ENCODE assay signal across 25 cellular contexts in the genomic region with DNA sequence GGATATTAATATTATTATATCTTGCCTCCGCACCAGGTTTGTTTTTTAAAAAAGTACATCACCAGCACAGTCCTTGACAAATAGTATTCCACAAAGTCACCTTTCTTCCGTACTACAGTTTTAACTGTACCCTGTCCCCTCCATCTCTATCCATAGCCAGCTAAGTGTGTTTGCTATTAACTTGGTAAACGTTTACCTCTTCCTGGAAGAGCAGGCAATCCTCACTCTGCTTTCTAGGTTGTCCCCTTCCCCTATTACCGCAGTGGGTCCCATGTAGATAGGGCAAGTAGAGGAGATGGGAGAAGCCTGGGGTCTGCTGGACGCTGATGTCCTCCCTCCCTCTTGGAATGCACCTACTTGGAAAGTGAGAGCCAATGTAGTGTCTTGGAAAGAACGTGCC.
DNase-seq lines count a peak whose midpoint lies in the region; ATAC-seq, FAIRE-seq and TF ChIP-seq lines count a peak whose summit lies in the region.
"Had no signal": no experiment of that assay in that cellular context is flagged by ENCODE, and none has a peak within 500 bp of the region (broad histone marks: within the 10 kb centered on the region; RNA-seq: fewer than 3 reads in every experiment).

No MANE protein-coding gene starts in this region.

- H4K8ac ChIP-seq in H1 (ENCODE audit: extremely low read depth, insufficient read depth, low read length): no peak overlapping the region

- H3K56ac ChIP-seq in H1 (replicated peaks; ENCODE audit: insufficient read length, low read depth, low read length): no peak overlapping the region

- no peak overlapping the region for H4K5ac ChIP-seq in H1 (ENCODE audit: insufficient read length, low read depth, low read length)

- no peaks in the 10 kb centered on the region for H3K9me3 ChIP-seq in H1 (ENCODE audit: insufficient read depth in 2 of 2, low read depth in 1 of 2, low read length in 1 of 2)
- H3K9me3 ChIP-seq in thyroid gland: no peaks in the 10 kb centered on the region
- H3K9me3 ChIP-seq: MG63, SK-N-SH had no signal

- H3K27me3 ChIP-seq in H7 (ENCODE audit: control insufficient read depth, insufficient read depth, low read length): peaks cover 48% of the 10 kb centered on the region
- H3K27me3 ChIP-seq in H1 (replicated peaks in 1 of 4; ENCODE audit: control insufficient read depth in 3 of 4, extremely low read depth in 1 of 4, insufficient read depth in 3 of 4, low read length in 3 of 4): peaks cover 36 to 75% (median 63%) of the 10 kb centered on the region in 4 experiments
- H3K27me3 ChIP-seq in thyroid gland: no peaks in the 10 kb centered on the region
- H3K27me3 ChIP-seq: MG63 had no signal

- peak overlapping the region; percentile 92 to 94; a peak in 3 of 4 replicates for H3K4me2 ChIP-seq in H1 (ENCODE audit: insufficient read depth in 1 of 2, low read depth in 2 of 2, low read length in 2 of 2)
- H3K4me2 ChIP-seq: SK-N-SH had no signal

- no peak overlapping the region for H2BK5ac ChIP-seq in H1 (ENCODE audit: low read depth, low read length)

- H3K36me3 ChIP-seq in H7 (replicated peaks; ENCODE audit: control insufficient read depth, insufficient read depth, low read length) (no peaks in the 10 kb centered on the region), H1 (ENCODE audit: control insufficient read depth in 2 of 4, insufficient read depth in 4 of 4, low read length in 3 of 4) (no peaks in the 10 kb centered on the region), thyroid gland (no peaks in the 10 kb centered on the region)
- H3K36me3 ChIP-seq: MG63 had no signal

- no peaks in the 10 kb centered on the region for H3K9me3 Mint-ChIP-seq in type B pancreatic cell
- H3K9me3 Mint-ChIP-seq in activated CD8-positive, alpha-beta memory T cell treated with anti-CD3 and anti-CD28 coated beads, Interleukin-2, amount 10 ng/mL, durations not matched to agents 7 days and 5 days (ENCODE audit: low read depth): no peaks in the 10 kb centered on the region
- H3K9me3 Mint-ChIP-seq: CD4-positive, alpha-beta T cell had no signal

- H3K27me3 Mint-ChIP-seq in type B pancreatic cell: peaks cover 69% of the 10 kb centered on the region
- H3K27me3 Mint-ChIP-seq in activated CD8-positive, alpha-beta memory T cell treated with anti-CD3 and anti-CD28 coated beads, Interleukin-2, amount 10 ng/mL, durations not matched to agents 7 days and 5 days: peaks cover 55% of the 10 kb centered on the region

- no peak for TF ChIP-seq CTCF in H1 (IDR thresholded peaks at IDR 0.05; ENCODE audit: control extremely low read depth in 1 of 3, insufficient read depth in 1 of 3, low read depth in 1 of 3, low read length in 3 of 3)
- no peak for TF ChIP-seq CTCF in type B pancreatic cell (conservative IDR thresholded peaks at IDR 0.05)
- TF ChIP-seq CTCF in thyroid gland (IDR thresholded peaks at IDR 0.05): no peak

- H3K23me2 ChIP-seq in H1 (ENCODE audit: low read depth, low read length): peaks cover 7% of the 10 kb centered on the region; the same call in 1 of the 2 replicates

- no peak overlapping the region for H3K27ac Mint-ChIP-seq in type B pancreatic cell
- H3K27ac Mint-ChIP-seq in activated CD8-positive, alpha-beta memory T cell treated with anti-CD3 and anti-CD28 coated beads, Interleukin-2, amount 10 ng/mL, durations not matched to agents 7 days and 5 days: no peak overlapping the region
- H3K27ac Mint-ChIP-seq: CD4-positive, alpha-beta T cell had no signal

- H3K9ac ChIP-seq in H1 (replicated peaks in 1 of 4; ENCODE audit: extremely low read depth in 1 of 4, low read depth in 3 of 4, low read length in 3 of 4): no peak overlapping the region
- H3K9ac ChIP-seq: BLaER1 treated with 17β-estradiol and CSF1 and Interleukin-3, amounts not matched to agents 10 nM and 100 nM; GM23248; SK-N-SH had no signal

- peaks cover 0 to 2% of the 10 kb centered on the region in 2 experiments for H4K20me1 ChIP-seq in H1 (replicated peaks in 1 of 2; ENCODE audit: control insufficient read depth in 1 of 2, insufficient read depth in 2 of 2, low read length in 2 of 2)
- H4K20me1 ChIP-seq: BLaER1 treated with 17β-estradiol and CSF1 and Interleukin-3, amounts not matched to agents 10 nM and 100 nM had no signal

- no peaks in the 10 kb centered on the region for H3K36me3 Mint-ChIP-seq in type B pancreatic cell
- no peaks in the 10 kb centered on the region for H3K36me3 Mint-ChIP-seq in activated CD8-positive, alpha-beta memory T cell treated with anti-CD3 and anti-CD28 coated beads, Interleukin-2, amount 10 ng/mL, durations not matched to agents 7 days and 5 days

- 0 out of 2 replicates have a peak overlapping the region, but pooled peaks have one; percentile 84 for H2BK15ac ChIP-seq in H1 (ENCODE audit: low read length)

- TF ChIP-seq RAD21 in H1 (IDR thresholded peaks at IDR 0.05 in 1 of 2, conservative IDR thresholded peaks at IDR 0.05 in 1 of 2; ENCODE audit: low read depth in 2 of 2, low read length in 2 of 2): no peak

- H2BK120ac ChIP-seq in H1 (replicated peaks; ENCODE audit: low read depth, low read length): no peak overlapping the region

- no peak overlapping the region for H3K18ac ChIP-seq in H1 (ENCODE audit: extremely low read depth, low read length)

- H3K4me1 ChIP-seq in H1 (replicated peaks in 1 of 4; ENCODE audit: control insufficient read depth in 3 of 4, insufficient read depth in 4 of 4, low read length in 3 of 4): peaks cover 3 to 8% (median 4%) of the 10 kb centered on the region in 4 experiments; a peak in 6 of 7 replicates
- peaks cover 8 to 13% of the 10 kb centered on the region in 2 donors for H3K4me1 ChIP-seq in thyroid gland

- no peak overlapping the region for H4K91ac ChIP-seq in H1 (replicated peaks; ENCODE audit: insufficient read length, low read length)

- WGBS in H1 (ENCODE audit: extremely low coverage in 1 of 2, insufficient coverage in 1 of 2, insufficient read length in 1 of 2, insufficient replicate concordance in 2 of 2, low coverage in 1 of 2, low lambda C conversion rate in 2 of 2, missing lambda C conversion rate in 1 of 2), 2 experiments: 67% methylated on average over 6 of the region's 6 CpGs; no CpG with 5 or more reads in 1 of the 2 experiments
- 75 to 79% methylated on average over 6 of the region's 6 CpGs for whole genome bisulfite sequencing in thyroid gland, 2 donors

- H3K79me1 ChIP-seq in H1 (ENCODE audit: low read depth, low read length): no peaks in the 10 kb centered on the region

- no peak overlapping the region for H3K4ac ChIP-seq in H1 (replicated peaks; ENCODE audit: insufficient read length, low read depth, low read length)

- H2BK12ac ChIP-seq in H1 (ENCODE audit: low read depth, low read length): no peak overlapping the region

- peak overlapping the region; percentile 12 for H3K4me3 Mint-ChIP-seq in type B pancreatic cell
- H3K4me3 Mint-ChIP-seq in activated CD8-positive, alpha-beta memory T cell treated with anti-CD3 and anti-CD28 coated beads, Interleukin-2, amount 10 ng/mL, durations not matched to agents 7 days and 5 days: no peak overlapping the region
- H3K4me3 Mint-ChIP-seq: CD4-positive, alpha-beta T cell had no signal

- no peaks in the 10 kb centered on the region for H3K79me2 ChIP-seq in H1 (ENCODE audit: control insufficient read depth in 1 of 2, insufficient read depth in 2 of 2, low read length in 2 of 2)

- no peak overlapping the region for H2BK20ac ChIP-seq in H1 (ENCODE audit: low read length)

- H3K14ac ChIP-seq in H1 (ENCODE audit: insufficient read length): no peak overlapping the region

- H3K23ac ChIP-seq in H1 (ENCODE audit: insufficient read length): no peak overlapping the region

- no peak for ATAC-seq in activated CD8-positive, alpha-beta memory T cell treated with anti-CD3 and anti-CD28 coated beads, Interleukin-2, amount 10 ng/mL, durations not matched to agents 7 days and 5 days
- ATAC-seq: PC-3 had no signal

- H3K4me3 ChIP-seq in H7 (ENCODE audit: insufficient read depth, low read depth, low read length): no peak overlapping the region
- peak overlapping the region in 1 of 4 experiments; percentile 70; a peak in 2 of 8 replicates for H3K4me3 ChIP-seq in H1 (ENCODE audit: extremely low read depth in 1 of 4, insufficient read depth in 2 of 4, low read depth in 3 of 4, low read length in 4 of 4)
- H3K4me3 ChIP-seq in thyroid gland (replicated peaks in 1 of 3): no peak overlapping the region
- H3K4me3 ChIP-seq: BLaER1 treated with 17β-estradiol and CSF1 and Interleukin-3, amounts not matched to agents 10 nM and 100 nM; GM23248; MG63 had no signal

- TF ChIP-seq EP300 in H1 (IDR thresholded peaks at IDR 0.05; ENCODE audit: borderline replicate concordance in 1 of 2, low read depth in 2 of 2, low read length in 2 of 2): no peak

- DNase-seq in H7 (peak; percentile 31), H1 (ENCODE audit: low read depth in 1 of 2, low spot score in 2 of 2) (no peak), iPS-NIHi7 (ENCODE audit: extremely low spot score) (peak; percentile 28), type B pancreatic cell (ENCODE audit: extremely low spot score, unreplicated experiment) (no peak), 8988T (no peak), thyroid gland (no peak)
- no peak for DNase-seq in activated CD8-positive, alpha-beta memory T cell treated with anti-CD3 and anti-CD28 coated beads, Interleukin-2, amount 10 ng/mL, durations not matched to agents 7 days and 5 days
- DNase-seq: AML-193; CD4-positive, alpha-beta T cell; IMR-90; KG1; MG63; NCI-H1105 treated with DMSO at 0.1 percent for 48 hours; NCI-H146; NCI-H1930; NCI-H2107; NCI-H526; NK-92 treated with Interleukin-12 subunit alpha and Interleukin-12 subunit beta, amount 100 ng/mL, for 24 hours; PC-3; SK-N-SH had no signal

- peaks cover 4% of the 10 kb centered on the region for H3K4me1 Mint-ChIP-seq in type B pancreatic cell (ENCODE audit: unreplicated experiment)
- H3K4me1 Mint-ChIP-seq in activated CD8-positive, alpha-beta memory T cell treated with anti-CD3 and anti-CD28 coated beads, Interleukin-2, amount 10 ng/mL, durations not matched to agents 7 days and 5 days: no peaks in the 10 kb centered on the region

- H2AFZ ChIP-seq in H1 (ENCODE audit: low read length): no peak overlapping the region
- H2AFZ ChIP-seq: GM23248 had no signal

- FAIRE-seq in H1 (lab: Jason Lieb, UNC): no peak
- FAIRE-seq: A204.1, D721Med, HTR-8/SVneo had no signal

- intact Hi-C loops in thyroid gland (cut with DNase I): no loop called here

- POLR2A ChIA-PET in H1 (lab: Charles Lee; ENCODE audit: partially characterized antibody): interaction anchor here (0.6 to 2.6 kb wide), 3 partner anchors 84 to 94 kb away, joined by 3 to 24 read pairs (median 3); partner anchors contain the start of gene ETV5

- H3K27ac ChIP-seq in H1 (ENCODE audit: low read depth, low read length) (no peak overlapping the region), thyroid gland (no peak overlapping the region)
- H3K27ac ChIP-seq: BLaER1 treated with 17β-estradiol and CSF1 and Interleukin-3, amounts not matched to agents 10 nM and 100 nM; GM23248 had no signal

- H2AK5ac ChIP-seq in H1 (ENCODE audit: low read depth, low read length): 0 out of 2 replicates have a peak overlapping the region, but pooled peaks have one; percentile 17

- TF ChIP-seq POLR2A in H1 (IDR thresholded peaks at IDR 0.05; ENCODE audit: control extremely low read depth in 1 of 2, low read depth in 2 of 2, low read length in 2 of 2) (no peak), thyroid gland (IDR thresholded peaks at IDR 0.05) (no peak)

- CTCF ChIA-PET in H1 (lab: Charles Lee; ENCODE audit: partially characterized antibody): interaction anchor here (1.6 kb wide), 1 partner anchor 9 kb away, joined by 3 read pairs; no protein-coding TSS in a partner anchor
- CTCF ChIA-PET in activated CD8-positive, alpha-beta memory T cell treated with anti-CD3 and anti-CD28 coated beads, Interleukin-2, amount 10 ng/mL, durations not matched to agents 7 days and 5 days (lab: Charles Lee): no interaction called here

Comparison
In these comparisons a context has a peak if more than half of its experiments do, and no peak if none do; other contexts are left out.
1. DNase-seq: peak in H7 (single experiment) and iPS-NIHi7 (single experiment); none in H1 (0 of 2), type B pancreatic cell (single experiment), 8988T (single experiment), thyroid gland (0 of 2) and activated CD8-positive, alpha-beta memory T cell treated with anti-CD3 and anti-CD28 coated beads, Interleukin-2, amount 10 ng/mL, durations not matched to agents 7 days and 5 days (single experiment).